8 cellular contexts compared by ENCODE assay signal in the genomic region with DNA sequence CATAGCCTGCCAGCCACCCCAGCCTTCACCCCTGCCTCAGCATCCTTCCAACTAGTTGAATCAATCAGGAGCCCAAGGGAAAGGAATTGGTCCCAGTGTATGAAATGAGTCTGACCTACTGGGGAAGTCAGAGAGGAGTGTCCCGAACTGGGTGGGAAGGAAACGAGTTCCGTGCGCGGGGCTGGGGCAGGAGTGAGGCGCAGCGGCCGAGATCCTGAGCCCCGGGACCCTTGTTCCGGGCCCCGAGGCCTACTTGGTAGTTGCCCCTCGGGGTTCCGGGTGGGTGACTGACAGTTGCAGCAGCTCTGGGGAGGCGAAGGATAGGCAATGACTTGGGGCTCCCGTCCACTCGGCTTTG. TPM values are rescaled to one million over a fixed set of nuclear protein-coding genes. Genes with fewer than 3 reads are reported as not detected.
DNase-seq lines count a peak whose midpoint lies in the region; ATAC-seq, FAIRE-seq and TF ChIP-seq lines count a peak whose summit lies in the region.

No MANE protein-coding gene starts in this region.

- H3K27ac ChIP-seq in heart right ventricle (peak overlapping the region; percentile 85 to 98 (median 96)), vagina (peak overlapping the region; percentile 95)

- TF ChIP-seq CTCF in heart right ventricle (IDR thresholded peaks at IDR 0.05) (no peak), bronchial epithelial cell (IDR thresholded peaks at IDR 0.05; ENCODE audit: insufficient read depth, low read length, severe bottlenecking) (no peak), vagina (IDR thresholded peaks at IDR 0.05) (no peak)

- H3K27me3 ChIP-seq in heart right ventricle (no peaks in the 10 kb centered on the region), bronchial epithelial cell (ENCODE audit: control insufficient read depth, insufficient read depth, low read length) (no peaks in the 10 kb centered on the region), mucosa of stomach (ENCODE audit: control insufficient read depth, insufficient read depth, low read length) (no peaks in the 10 kb centered on the region), vagina (no peaks in the 10 kb centered on the region)

- H3K9me3 ChIP-seq in heart right ventricle (no peaks in the 10 kb centered on the region), mucosa of stomach (ENCODE audit: control insufficient read depth, low read length) (no peaks in the 10 kb centered on the region), vagina (no peaks in the 10 kb centered on the region)

- peak overlapping the region in 9 of 10 donors; percentile 76 to 97 (median 88) for H3K4me3 ChIP-seq in heart right ventricle
- H3K4me3 ChIP-seq in bronchial epithelial cell (ENCODE audit: low read depth, low read length), result peak overlapping the region; percentile 67
- peak overlapping the region; percentile 35 for H3K4me3 ChIP-seq in mucosa of stomach (ENCODE audit: low read length)
- peak overlapping the region; percentile 73 to 89 for H3K4me3 ChIP-seq in vagina

- ATAC-seq in heart right ventricle (peak in 7 of 8 donors; percentile 1 to 39 (median 7)), Right ventricle myocardium superior (ENCODE audit: poor library complexity) (no peak), HG03159 (IDR thresholded peaks at IDR 0.05; ENCODE audit: unreplicated experiment) (no peak), HG02870 (IDR thresholded peaks at IDR 0.05; ENCODE audit: unreplicated experiment) (no peak), HG03025 (IDR thresholded peaks at IDR 0.05; ENCODE audit: low FRiP score, unreplicated experiment) (no peak)

- FAIRE-seq in bronchial epithelial cell (lab: Jason Lieb, UNC), result no peak

- H3K4me1 ChIP-seq in heart right ventricle (peaks cover 6 to 60% (median 33%) of the 10 kb centered on the region in 9 donors), mucosa of stomach (ENCODE audit: control insufficient read depth, insufficient read depth, low read length) (peaks cover 11% of the 10 kb centered on the region), vagina (peaks cover 39% of the 10 kb centered on the region)

- TF ChIP-seq POLR2A in vagina (IDR thresholded peaks at IDR 0.05), result no peak

- 52 to 58% methylated on average over 16 of the region's 16 CpGs for WGBS in heart right ventricle, 2 donors

- H3K36me3 ChIP-seq in heart right ventricle (no peaks in the 10 kb centered on the region), bronchial epithelial cell (ENCODE audit: control insufficient read depth, insufficient read depth, low read length) (no peaks in the 10 kb centered on the region), mucosa of stomach (ENCODE audit: control insufficient read depth, insufficient read depth, low read length) (no peaks in the 10 kb centered on the region), vagina (no peaks in the 10 kb centered on the region)

- peak overlapping the region; percentile 81 for H3K9ac ChIP-seq in mucosa of stomach (ENCODE audit: low read length)

- no peak for DNase-seq in heart right ventricle
- no peak for DNase-seq in Right ventricle myocardium superior
- DNase-seq in bronchial epithelial cell (ENCODE audit: low read depth), result no peak
- DNase-seq in vagina (ENCODE audit: extremely low spot score in 2 of 2), result no peak

- intact Hi-C loops in heart right ventricle (cut with DNase I), result loop anchor here in 9 of 10 donors (2.0 to 10.0 kb wide), 14 partner anchors 41 to 351 kb away; partner anchors contain the start of gene DAZL (in 4 of the 9)
- intact Hi-C loops in Right ventricle myocardium superior (cut with DNase I), result no loop called here
- intact Hi-C loops in vagina (cut with DNase I), result no loop called here

RNA-seq across cellular contexts. Expression of gene PLCL2, which starts 1.1 kb away (rescaled TPM):
- total RNA-seq in heart right ventricle (10 to 100 TPM; 35.5 to 79.8 (median 57.0) TPM), Right ventricle myocardium superior (64.5 TPM), bronchial epithelial cell (1.4 and 1.6 TPM in 2 replicates), vagina (5.6 TPM)
- 10 to 100 TPM in 1 of 2 donors, 1 to 10 TPM in 1; 8.7 to 12.8 TPM for polyA plus RNA-seq in heart right ventricle

Comparison
In these comparisons a context has a peak if more than half of its experiments do, and no peak if none do; other contexts are left out.
1. ATAC-seq: peak in heart right ventricle (7 of 8); none in Right ventricle myocardium superior (single experiment), HG03159 (single experiment), HG02870 (single experiment) and HG03025 (single experiment).
2. intact Hi-C loops: an anchor here in heart right ventricle (2.0 to 10.0 kb wide); none called in Right ventricle myocardium superior and vagina.
3. H3K4me3 ChIP-seq: peak in every context shown above with its lines; median percentile 88 in heart right ventricle; 81 in vagina; 67 in bronchial epithelial cell; 35 in mucosa of stomach.